In the genomic region with DNA sequence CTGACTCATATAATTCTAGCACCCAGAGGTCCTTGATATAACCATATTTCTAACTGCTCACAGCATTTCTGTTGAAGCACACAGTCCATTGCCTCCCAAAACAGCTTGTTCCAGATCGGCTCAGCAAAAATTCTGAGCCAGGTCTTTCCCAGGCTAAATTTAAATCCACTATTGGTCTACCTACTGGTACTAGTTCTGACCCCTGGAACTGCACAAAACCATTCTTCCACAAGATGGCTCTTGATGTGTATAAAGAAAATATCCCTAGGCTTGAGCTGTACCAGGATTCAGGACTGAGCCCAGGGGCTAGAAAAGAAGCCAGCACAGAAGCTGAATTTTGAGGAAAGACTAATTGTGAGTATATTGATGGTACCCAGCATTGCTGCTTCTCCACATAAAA, we compare ENCODE assay signal across 1 cellular context.
TF ChIP-seq lines count a peak whose summit lies in the region.

No MANE protein-coding gene starts in this region.

TF ChIP-seq in H1, 55 proteins besides CTCF, POLR2A, EP300 and RAD21:
- TF ChIP-seq TAF7 (optimal IDR thresholded peaks at IDR 0.05; ENCODE audit: borderline replicate concordance, low read depth, low read length) (no peak), POLR2AphosphoS5 (IDR thresholded peaks at IDR 0.05; ENCODE audit: low read depth, low read length) (no peak), KDM5A (IDR thresholded peaks at IDR 0.05; ENCODE audit: low read length) (no peak), CEBPB (IDR thresholded peaks at IDR 0.05; ENCODE audit: low read depth, low read length) (no peak), CBX8 (IDR thresholded peaks at IDR 0.05; ENCODE audit: borderline replicate concordance, low read depth, low read length) (no peak), TAF1 (IDR thresholded peaks at IDR 0.05; ENCODE audit: low read depth, low read length) (no peak), RBBP5 (IDR thresholded peaks at IDR 0.05; ENCODE audit: borderline replicate concordance, low read depth, low read length) (no peak), FOSL1 (IDR thresholded peaks at IDR 0.05; ENCODE audit: insufficient read depth, low read depth, low read length) (no peak), SIX5 (IDR thresholded peaks at IDR 0.05; ENCODE audit: low read depth, low read length) (no peak), MAFK (IDR thresholded peaks at IDR 0.05; ENCODE audit: low read depth, low read length) (no peak), CTBP2 (IDR thresholded peaks at IDR 0.05; ENCODE audit: borderline replicate concordance, insufficient read depth, insufficient read length, low read length) (no peak), ASH2L (IDR thresholded peaks at IDR 0.05; ENCODE audit: low read length) (no peak), SIRT6 (IDR thresholded peaks at IDR 0.05; ENCODE audit: low read length) (no peak), RFX5 (IDR thresholded peaks at IDR 0.05; ENCODE audit: borderline replicate concordance, low read depth, low read length) (no peak), SP4 (IDR thresholded peaks at IDR 0.05; ENCODE audit: low read length) (no peak)
- TF ChIP-seq, protein P1, sequence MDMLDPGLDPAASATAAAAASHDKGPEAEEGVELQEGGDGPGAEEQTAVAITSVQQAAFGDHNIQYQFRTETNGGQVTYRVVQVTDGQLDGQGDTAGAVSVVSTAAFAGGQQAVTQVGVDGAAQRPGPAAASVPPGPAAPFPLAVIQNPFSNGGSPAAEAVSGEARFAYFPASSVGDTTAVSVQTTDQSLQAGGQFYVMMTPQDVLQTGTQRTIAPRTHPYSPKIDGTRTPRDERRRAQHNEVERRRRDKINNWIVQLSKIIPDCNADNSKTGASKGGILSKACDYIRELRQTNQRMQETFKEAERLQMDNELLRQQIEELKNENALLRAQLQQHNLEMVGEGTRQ (IDR thresholded peaks at IDR 0.05; ENCODE audit: low read length), result no peak
